In genomic region chr7:71473366-71473967, GRCh38 we compare ENCODE assay signal across 23 cellular contexts.
"Had no signal": no experiment of that assay in that cellular context is flagged by ENCODE, and none has a peak within 500 bp of the region (broad histone marks: within the 10 kb centered on the region; RNA-seq: fewer than 3 reads in every experiment).

No MANE protein-coding gene starts in this region.

- H3K79me2 ChIP-seq: hepatocyte had no signal

- H3K4me3 Mint-ChIP-seq: immature natural killer cell; naive B cell; nephron progenitor cell; stimulated activated naive B cell treated with anti-CD40 and anti-IgM and Interleukin-4, amounts not matched to agents 10 μg/mL and 1 μg/mL and 100 μg/mL, for 72 hours; stimulated activated naive CD8-positive, alpha-beta T cell treated with anti-CD3 and anti-CD28 coated beads, Interleukin-15, amount 100 ng/mL, for 72 hours had no signal

- H3K27me3 Mint-ChIP-seq: naive B cell; stimulated activated naive B cell treated with anti-CD40 and anti-IgM and Interleukin-4, amounts not matched to agents 10 μg/mL and 1 μg/mL and 100 μg/mL, for 72 hours; stimulated activated naive CD8-positive, alpha-beta T cell treated with anti-CD3 and anti-CD28 coated beads, Interleukin-15, amount 100 ng/mL, for 72 hours had no signal

- H2AFZ ChIP-seq: hepatocyte had no signal

- H3K4me2 ChIP-seq: hepatocyte had no signal

- H3K4me3 ChIP-seq: colonic mucosa, hepatocyte, left ventricle myocardium inferior, lung, spleen, thoracic aorta, transverse colon had no signal

- DNase-seq: colonic mucosa; dermis blood vessel endothelial cell; effector CD4-positive, alpha-beta T cell; foreskin melanocyte; head of caudate nucleus; immature natural killer cell; left ventricle myocardium inferior; mesenchymal stem cell; naive B cell; nephron progenitor cell; spleen; stimulated activated CD4-positive, alpha-beta T cell treated with anti-CD3 and anti-CD28 coated beads, Interleukin-15, amount 100 ng/mL, for 24 hours; stimulated activated CD4-positive, alpha-beta T cell treated with anti-CD3 and anti-CD28 coated beads, Interleukin-1b, Interleukin-23, amount 100 ng/mL, for 48 hours; stimulated activated CD4-positive, alpha-beta T cell treated with anti-CD3 and anti-CD28 coated beads, Interleukin-4, amount 100 ng/mL, for 24 hours; stimulated activated naive B cell treated with anti-CD40 and anti-IgM and Interleukin-4, amounts not matched to agents 10 μg/mL and 1 μg/mL and 100 μg/mL, for 72 hours; stimulated activated naive CD8-positive, alpha-beta T cell treated with anti-CD3 and anti-CD28 coated beads, Interleukin-15, amount 100 ng/mL, for 72 hours; substantia nigra; transverse colon had no signal

- H3K27ac ChIP-seq: colonic mucosa, hepatocyte, left ventricle myocardium inferior, neutrophil, spleen, thoracic aorta, transverse colon had no signal

- ATAC-seq: sciatic nerve; stimulated activated naive B cell treated with anti-CD40 and anti-IgM and Interleukin-4, amounts not matched to agents 10 μg/mL and 1 μg/mL and 100 μg/mL, for 72 hours; stimulated activated naive CD8-positive, alpha-beta T cell treated with anti-CD3 and anti-CD28 coated beads, Interleukin-15, amount 100 ng/mL, for 72 hours had no signal

- H3K27me3 ChIP-seq: colonic mucosa, hepatocyte, neutrophil, spleen, transverse colon had no signal

- H3K27ac Mint-ChIP-seq: immature natural killer cell; naive B cell; nephron progenitor cell; stimulated activated naive B cell treated with anti-CD40 and anti-IgM and Interleukin-4, amounts not matched to agents 10 μg/mL and 1 μg/mL and 100 μg/mL, for 72 hours; stimulated activated naive CD8-positive, alpha-beta T cell treated with anti-CD3 and anti-CD28 coated beads, Interleukin-15, amount 100 ng/mL, for 72 hours had no signal

- H3K36me3 ChIP-seq: colonic mucosa, left ventricle myocardium inferior, neutrophil, spleen, thoracic aorta, transverse colon had no signal

- H3K9me3 ChIP-seq: colonic mucosa, neutrophil, thoracic aorta had no signal

- H3K4me1 ChIP-seq: colonic mucosa, left ventricle myocardium inferior, spleen, transverse colon had no signal

- H3K36me3 Mint-ChIP-seq: immature natural killer cell; naive B cell; stimulated activated naive B cell treated with anti-CD40 and anti-IgM and Interleukin-4, amounts not matched to agents 10 μg/mL and 1 μg/mL and 100 μg/mL, for 72 hours had no signal

- H3K4me1 Mint-ChIP-seq: immature natural killer cell; naive B cell; stimulated activated naive B cell treated with anti-CD40 and anti-IgM and Interleukin-4, amounts not matched to agents 10 μg/mL and 1 μg/mL and 100 μg/mL, for 72 hours; stimulated activated naive CD8-positive, alpha-beta T cell treated with anti-CD3 and anti-CD28 coated beads, Interleukin-15, amount 100 ng/mL, for 72 hours had no signal
